25 cellular contexts compared by ENCODE assay signal in the genomic region with DNA sequence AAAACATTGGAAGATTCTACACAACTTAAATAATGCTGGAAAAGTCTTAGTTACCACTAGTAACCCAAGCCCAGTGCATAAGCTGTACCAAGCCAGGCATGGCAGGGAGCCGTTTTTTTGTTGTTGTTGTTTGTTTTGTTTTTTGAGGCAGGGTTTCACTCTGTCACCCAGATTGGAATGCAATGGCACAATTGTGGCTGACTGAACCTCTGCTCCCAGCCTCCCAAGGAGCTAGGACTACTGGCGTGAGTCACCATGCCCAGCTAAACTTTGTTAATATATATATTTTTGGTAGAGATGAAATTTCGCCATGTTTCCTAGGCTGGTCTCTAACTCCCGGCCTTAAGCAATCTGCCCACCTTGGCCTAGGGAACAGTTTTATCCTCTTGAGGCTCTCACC. TPM values are rescaled to one million over a fixed set of nuclear protein-coding genes. Genes with fewer than 3 reads are reported as not detected.
DNase-seq lines count a peak whose midpoint lies in the region; ATAC-seq and TF ChIP-seq lines count a peak whose summit lies in the region.
"Had no signal": no experiment of that assay in that cellular context is flagged by ENCODE, and none has a peak within 500 bp of the region (broad histone marks: within the 10 kb centered on the region; RNA-seq: fewer than 3 reads in every experiment).

No MANE protein-coding gene starts in this region.

- no peaks in the 10 kb centered on the region for H3K27me3 Mint-ChIP-seq in activated naive CD4-positive, alpha-beta T cell treated with anti-CD3 and anti-CD28 coated beads, Interleukin-2, amount 50 U/mL, for 24 hours

- no peak overlapping the region for H3K4me3 ChIP-seq in MG63
- H3K4me3 ChIP-seq: GM12878, GM23248, K562 had no signal

- no peak for ATAC-seq in foreskin keratinocyte
- ATAC-seq: GM12878, HCT116, K562, PC-3 had no signal

- H3K36me3 ChIP-seq in MG63, result no peaks in the 10 kb centered on the region
- H3K36me3 ChIP-seq: BE2C had no signal

- peaks cover 56% of the 10 kb centered on the region for H3K4me1 Mint-ChIP-seq in activated naive CD4-positive, alpha-beta T cell treated with anti-CD3 and anti-CD28 coated beads, Interleukin-2, amount 50 U/mL, for 24 hours

- peak overlapping the region; percentile 88 for H3K27ac Mint-ChIP-seq in activated naive CD4-positive, alpha-beta T cell treated with anti-CD3 and anti-CD28 coated beads, Interleukin-2, amount 50 U/mL, for 24 hours

- H3K36me3 Mint-ChIP-seq in activated naive CD4-positive, alpha-beta T cell treated with anti-CD3 and anti-CD28 coated beads, Interleukin-2, amount 50 U/mL, for 24 hours, result no peaks in the 10 kb centered on the region
- H3K36me3 Mint-ChIP-seq: CD4-positive, CD25-positive, alpha-beta regulatory T cell had no signal

- DNase-seq in activated naive CD4-positive, alpha-beta T cell (lab: John Stamatoyannopoulos, UW), result no peak
- DNase-seq in MG63 (peak; percentile 23), foreskin keratinocyte (no peak), ureter (ENCODE audit: low spot score) (peak; percentile 7), NCI-H69 (lab: John Stamatoyannopoulos, UW) (no peak), DMS79 (lab: John Stamatoyannopoulos, UW) (no peak), AG08395 (ENCODE audit: low spot score) (no peak)
- DNase-seq: 8988T; BE2C; Caco-2; CD4-positive, CD25-positive, alpha-beta regulatory T cell; GM23248; NCI-H1417 treated with DMSO at 0.1 percent for 48 hours; NCI-H187 treated with DMSO at 0.1 percent for 48 hours; NCI-H226; NCI-H524; PC-3; RPMI8226; SIG-M5 had no signal

- no peaks in the 10 kb centered on the region for H3K9me3 Mint-ChIP-seq in activated naive CD4-positive, alpha-beta T cell treated with anti-CD3 and anti-CD28 coated beads, Interleukin-2, amount 50 U/mL, for 24 hours

- TF ChIP-seq CTCF in foreskin keratinocyte (conservative IDR thresholded peaks at IDR 0.05), result no peak

- no peak overlapping the region for H3K4me3 Mint-ChIP-seq in activated naive CD4-positive, alpha-beta T cell treated with anti-CD3 and anti-CD28 coated beads, Interleukin-2, amount 50 U/mL, for 24 hours
- H3K4me3 Mint-ChIP-seq: CD4-positive, CD25-positive, alpha-beta regulatory T cell had no signal

- H3K27ac ChIP-seq in foreskin keratinocyte, result peak overlapping the region; percentile 53
- H3K27ac ChIP-seq: GM23248 had no signal

- H3K27me3 ChIP-seq in MG63 (no peaks in the 10 kb centered on the region; the same call in 1 of the 2 replicates), foreskin keratinocyte (no peaks in the 10 kb centered on the region)
- H3K27me3 ChIP-seq: BE2C had no signal

- peaks cover 18% of the 10 kb centered on the region for H3K4me1 ChIP-seq in foreskin keratinocyte
- H3K4me1 ChIP-seq: BE2C had no signal

- H3K9me3 ChIP-seq in MG63, result no peaks in the 10 kb centered on the region
- H3K9me3 ChIP-seq: BE2C, Caco-2 had no signal

RNA-seq across cellular contexts. Expression of a gene that starts 0.6 kb away (rescaled TPM):
- total RNA-seq in MG63 (2014; rRNA removed; shearing (Covaris generic); ENCODE audit: low replicate concordance), result not detected in 2 replicates
- not detected in 2 replicates for total RNA-seq in foreskin keratinocyte
- polyA plus RNA-seq in foreskin keratinocyte, result not detected in 2 replicates
- not detected for total RNA-seq in ureter
- total RNA-seq: Caco-2; CD4-positive, CD25-positive, alpha-beta regulatory T cell; Daoy; GM12878; GM23248; K562; PC-3 had no signal
- polyA plus RNA-seq: AG04450; CD4-positive, CD25-positive, alpha-beta regulatory T cell; GM12878; GM23248; K562 had no signal

RNA-seq across cellular contexts. Expression of a gene that starts 42.7 kb away (rescaled TPM):
- 44.7 and 45.0 TPM in 2 replicates for total RNA-seq in MG63 (2014; rRNA removed; shearing (Covaris generic); ENCODE audit: low replicate concordance)
- 16.5 and 24.2 TPM in 2 replicates for total RNA-seq in foreskin keratinocyte
- 12.4 and 19.5 TPM in 2 replicates for polyA plus RNA-seq in foreskin keratinocyte
- total RNA-seq in ureter, result 30.7 TPM

RNA-seq across cellular contexts. Expression of a gene that starts 44.3 kb away (rescaled TPM):
- total RNA-seq in MG63 (2014; rRNA removed; shearing (Covaris generic); ENCODE audit: low replicate concordance), result 38.8 and 46.3 TPM in 2 replicates
- total RNA-seq in foreskin keratinocyte (31.2 and 31.8 TPM in 2 replicates), ureter (61.0 TPM)
- 4.6 and 6.0 TPM in 2 replicates for polyA plus RNA-seq in foreskin keratinocyte

Comparison
In these comparisons a context has a peak if more than half of its experiments do, and no peak if none do; other contexts are left out.
1. DNase-seq: peak in MG63 (single experiment) and ureter (single experiment); none in activated naive CD4-positive, alpha-beta T cell (0 of 4), foreskin keratinocyte (0 of 2), NCI-H69 (single experiment), DMS79 (single experiment) and AG08395 (single experiment).